ENCODE assay signal across 1 cellular context in the genomic region with DNA sequence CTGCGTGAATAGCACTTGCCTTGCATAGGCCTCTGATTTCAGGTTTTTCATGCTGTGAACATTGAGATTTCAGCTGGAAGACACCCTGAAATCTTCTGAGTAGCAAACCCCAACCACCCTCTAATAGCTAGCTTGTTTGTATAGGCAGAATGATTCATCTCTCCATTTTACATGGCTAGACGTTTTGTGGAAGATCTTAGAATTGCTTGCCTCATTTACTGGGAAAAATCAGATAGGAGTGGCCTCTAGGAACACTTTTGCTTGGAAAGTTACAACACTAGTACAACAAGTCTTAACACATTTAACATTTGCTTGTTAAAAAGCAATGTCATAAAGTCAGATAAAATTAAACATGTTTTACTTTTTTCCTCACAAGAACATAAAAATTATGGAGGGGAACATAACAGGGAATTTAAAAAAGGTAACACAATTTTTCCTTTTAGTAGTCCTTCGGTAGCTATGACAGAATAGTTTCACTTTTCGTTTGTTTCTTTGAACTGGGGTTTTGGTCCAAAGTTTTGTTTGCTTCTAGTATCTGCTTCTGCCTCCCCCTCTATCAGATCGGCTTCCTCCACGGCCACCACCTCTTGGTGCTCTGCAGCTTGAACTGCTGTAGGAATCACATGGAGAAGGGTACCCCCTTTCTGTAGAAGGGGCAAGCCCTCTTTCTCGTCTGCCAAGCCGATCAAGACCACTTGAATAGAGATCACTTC.
A peak's percentile ranks its signal among the peaks of the same experiment; 100 is the strongest.
TF ChIP-seq lines count a peak whose summit lies in the region.

No MANE protein-coding gene starts in this region.

TF ChIP-seq in HepG2, 621 proteins besides CTCF, POLR2A, EP300 and RAD21 (continued from another document):
- TF ChIP-seq, protein P1, sequence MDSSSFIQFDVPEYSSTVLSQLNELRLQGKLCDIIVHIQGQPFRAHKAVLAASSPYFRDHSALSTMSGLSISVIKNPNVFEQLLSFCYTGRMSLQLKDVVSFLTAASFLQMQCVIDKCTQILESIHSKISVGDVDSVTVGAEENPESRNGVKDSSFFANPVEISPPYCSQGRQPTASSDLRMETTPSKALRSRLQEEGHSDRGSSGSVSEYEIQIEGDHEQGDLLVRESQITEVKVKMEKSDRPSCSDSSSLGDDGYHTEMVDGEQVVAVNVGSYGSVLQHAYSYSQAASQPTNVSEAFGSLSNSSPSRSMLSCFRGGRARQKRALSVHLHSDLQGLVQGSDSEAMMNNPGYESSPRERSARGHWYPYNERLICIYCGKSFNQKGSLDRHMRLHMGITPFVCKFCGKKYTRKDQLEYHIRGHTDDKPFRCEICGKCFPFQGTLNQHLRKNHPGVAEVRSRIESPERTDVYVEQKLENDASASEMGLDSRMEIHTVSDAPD (CRISPR knock-in tag; IDR thresholded peaks at IDR 0.05) = 0 out of 2 replicates have a peak, but pooled peaks have one; percentile 17
- TF ChIP-seq, protein P2, sequence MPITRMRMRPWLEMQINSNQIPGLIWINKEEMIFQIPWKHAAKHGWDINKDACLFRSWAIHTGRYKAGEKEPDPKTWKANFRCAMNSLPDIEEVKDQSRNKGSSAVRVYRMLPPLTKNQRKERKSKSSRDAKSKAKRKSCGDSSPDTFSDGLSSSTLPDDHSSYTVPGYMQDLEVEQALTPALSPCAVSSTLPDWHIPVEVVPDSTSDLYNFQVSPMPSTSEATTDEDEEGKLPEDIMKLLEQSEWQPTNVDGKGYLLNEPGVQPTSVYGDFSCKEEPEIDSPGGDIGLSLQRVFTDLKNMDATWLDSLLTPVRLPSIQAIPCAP (CRISPR knock-in tag; IDR thresholded peaks at IDR 0.05; ENCODE audit: low read depth) = peak; percentile 85; the same call in 1 of the 2 replicates
- TF ChIP-seq KAT8 (CRISPR knock-in tag; IDR thresholded peaks at IDR 0.05) = peak; percentile 60; the same call in 1 of the 2 replicates
- peak; percentile 82 for TF ChIP-seq ASH2L (IDR thresholded peaks at IDR 0.05; ENCODE audit: insufficient read length, low read depth, low read length)
- TF ChIP-seq ZC3H13 (CRISPR knock-in tag; IDR thresholded peaks at IDR 0.05) = 0 out of 2 replicates have a peak, but pooled peaks have one; percentile 28
- 0 out of 2 replicates have a peak, but pooled peaks have one; percentile 18 for TF ChIP-seq NFIC (IDR thresholded peaks at IDR 0.05; ENCODE audit: low read length)
- TF ChIP-seq KLF16 (CRISPR knock-in tag; IDR thresholded peaks at IDR 0.05) = 0 out of 4 replicates have a peak, but pooled peaks of 1 of the 2 experiments have one; percentile 4
